Comparison of ENCODE assay signal across 3 cellular contexts in the genomic region with DNA sequence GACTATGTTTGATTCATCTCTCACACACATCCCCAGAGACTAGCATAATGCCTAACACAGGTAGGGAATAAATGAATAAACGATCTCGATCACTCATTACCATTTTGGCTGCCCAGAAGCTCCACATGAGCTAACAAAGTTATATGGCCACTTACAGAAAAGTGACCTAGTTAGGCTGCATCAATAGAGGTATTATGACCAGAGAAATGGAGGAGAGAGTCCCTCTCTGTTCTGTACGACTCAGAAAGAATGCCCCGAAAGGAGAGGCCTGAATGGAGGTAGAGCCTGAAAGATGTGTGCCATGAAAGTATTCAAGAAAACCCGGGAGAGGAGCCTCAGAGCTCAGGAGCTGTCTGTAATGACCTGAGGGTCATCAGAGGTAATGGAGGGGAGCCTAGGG.
TF ChIP-seq lines count a peak whose summit lies in the region.

No MANE protein-coding gene starts in this region.

TF ChIP-seq in SK-N-SH treated with all-trans-retinoic acid at 6 μM for 48 hours, 23 proteins besides CTCF, POLR2A, EP300 and RAD21:
- no peak for TF ChIP-seq ESRRG (CRISPR knock-in tag; IDR thresholded peaks at IDR 0.05)
- TF ChIP-seq TOX (CRISPR knock-in tag; IDR thresholded peaks at IDR 0.05; ENCODE audit: borderline replicate concordance): no peak
- TF ChIP-seq, protein P1, sequence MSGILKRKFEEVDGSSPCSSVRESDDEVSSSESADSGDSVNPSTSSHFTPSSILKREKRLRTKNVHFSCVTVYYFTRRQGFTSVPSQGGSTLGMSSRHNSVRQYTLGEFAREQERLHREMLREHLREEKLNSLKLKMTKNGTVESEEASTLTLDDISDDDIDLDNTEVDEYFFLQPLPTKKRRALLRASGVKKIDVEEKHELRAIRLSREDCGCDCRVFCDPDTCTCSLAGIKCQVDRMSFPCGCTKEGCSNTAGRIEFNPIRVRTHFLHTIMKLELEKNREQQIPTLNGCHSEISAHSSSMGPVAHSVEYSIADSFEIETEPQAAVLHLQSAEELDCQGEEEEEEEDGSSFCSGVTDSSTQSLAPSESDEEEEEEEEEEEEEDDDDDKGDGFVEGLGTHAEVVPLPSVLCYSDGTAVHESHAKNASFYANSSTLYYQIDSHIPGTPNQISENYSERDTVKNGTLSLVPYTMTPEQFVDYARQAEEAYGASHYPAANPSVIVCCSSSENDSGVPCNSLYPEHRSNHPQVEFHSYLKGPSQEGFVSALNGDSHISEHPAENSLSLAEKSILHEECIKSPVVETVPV (CRISPR knock-in tag; IDR thresholded peaks at IDR 0.05): no peak
- TF ChIP-seq, protein P2, sequence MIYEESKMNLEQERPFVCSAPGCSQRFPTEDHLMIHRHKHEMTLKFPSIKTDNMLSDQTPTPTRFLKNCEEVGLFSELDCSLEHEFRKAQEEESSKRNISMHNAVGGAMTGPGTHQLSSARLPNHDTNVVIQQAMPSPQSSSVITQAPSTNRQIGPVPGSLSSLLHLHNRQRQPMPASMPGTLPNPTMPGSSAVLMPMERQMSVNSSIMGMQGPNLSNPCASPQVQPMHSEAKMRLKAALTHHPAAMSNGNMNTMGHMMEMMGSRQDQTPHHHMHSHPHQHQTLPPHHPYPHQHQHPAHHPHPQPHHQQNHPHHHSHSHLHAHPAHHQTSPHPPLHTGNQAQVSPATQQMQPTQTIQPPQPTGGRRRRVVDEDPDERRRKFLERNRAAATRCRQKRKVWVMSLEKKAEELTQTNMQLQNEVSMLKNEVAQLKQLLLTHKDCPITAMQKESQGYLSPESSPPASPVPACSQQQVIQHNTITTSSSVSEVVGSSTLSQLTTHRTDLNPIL (CRISPR knock-in tag; IDR thresholded peaks at IDR 0.05; ENCODE audit: low read depth): no peak
- TF ChIP-seq ZNF70 (CRISPR knock-in tag; IDR thresholded peaks at IDR 0.05): peak; percentile 96
- no peak for TF ChIP-seq OSR1 (CRISPR knock-in tag; IDR thresholded peaks at IDR 0.05)
- TF ChIP-seq BACH2 (CRISPR knock-in tag; IDR thresholded peaks at IDR 0.05; ENCODE audit: borderline replicate concordance): no peak
- TF ChIP-seq ARNTL (CRISPR knock-in tag; IDR thresholded peaks at IDR 0.05; ENCODE audit: borderline replicate concordance, low read depth): no peak
- no peak for TF ChIP-seq GLIS3 (CRISPR knock-in tag; IDR thresholded peaks at IDR 0.05)

TF ChIP-seq in SK-N-SH, 30 proteins besides CTCF, POLR2A, EP300 and RAD21:
- no peak for TF ChIP-seq FOSL2 (IDR thresholded peaks at IDR 0.05; ENCODE audit: borderline replicate concordance, low read depth)
- no peak for TF ChIP-seq SIN3A (IDR thresholded peaks at IDR 0.05; ENCODE audit: borderline replicate concordance, low read depth, low read length)
- no peak for TF ChIP-seq FOXJ3 (CRISPR knock-in tag; IDR thresholded peaks at IDR 0.05)
- TF ChIP-seq YY1 (IDR thresholded peaks at IDR 0.05; ENCODE audit: low read depth): no peak
- no peak for TF ChIP-seq POLR2AphosphoS5 (IDR thresholded peaks at IDR 0.05; ENCODE audit: low read depth, low read length)
- no peak for TF ChIP-seq CHD2 (IDR thresholded peaks at IDR 0.05; ENCODE audit: low read length, partially characterized antibody)
- TF ChIP-seq SMC3 (IDR thresholded peaks at IDR 0.05; ENCODE audit: low read depth, low read length): no peak
- no peak for TF ChIP-seq FOXM1 (IDR thresholded peaks at IDR 0.05; ENCODE audit: low read depth)
- TF ChIP-seq, protein P3, sequence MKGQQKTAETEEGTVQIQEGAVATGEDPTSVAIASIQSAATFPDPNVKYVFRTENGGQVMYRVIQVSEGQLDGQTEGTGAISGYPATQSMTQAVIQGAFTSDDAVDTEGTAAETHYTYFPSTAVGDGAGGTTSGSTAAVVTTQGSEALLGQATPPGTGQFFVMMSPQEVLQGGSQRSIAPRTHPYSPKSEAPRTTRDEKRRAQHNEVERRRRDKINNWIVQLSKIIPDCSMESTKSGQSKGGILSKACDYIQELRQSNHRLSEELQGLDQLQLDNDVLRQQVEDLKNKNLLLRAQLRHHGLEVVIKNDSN (IDR thresholded peaks at IDR 0.05; ENCODE audit: borderline replicate concordance, low read depth): no peak
- TF ChIP-seq, protein P4, sequence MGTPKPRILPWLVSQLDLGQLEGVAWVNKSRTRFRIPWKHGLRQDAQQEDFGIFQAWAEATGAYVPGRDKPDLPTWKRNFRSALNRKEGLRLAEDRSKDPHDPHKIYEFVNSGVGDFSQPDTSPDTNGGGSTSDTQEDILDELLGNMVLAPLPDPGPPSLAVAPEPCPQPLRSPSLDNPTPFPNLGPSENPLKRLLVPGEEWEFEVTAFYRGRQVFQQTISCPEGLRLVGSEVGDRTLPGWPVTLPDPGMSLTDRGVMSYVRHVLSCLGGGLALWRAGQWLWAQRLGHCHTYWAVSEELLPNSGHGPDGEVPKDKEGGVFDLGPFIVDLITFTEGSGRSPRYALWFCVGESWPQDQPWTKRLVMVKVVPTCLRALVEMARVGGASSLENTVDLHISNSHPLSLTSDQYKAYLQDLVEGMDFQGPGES (IDR thresholded peaks at IDR 0.05; ENCODE audit: low read depth, low read length): no peak

TF ChIP-seq in H1, 55 proteins besides CTCF, POLR2A, EP300 and RAD21:
- no peak for TF ChIP-seq RNF2 (IDR thresholded peaks at IDR 0.05; ENCODE audit: borderline replicate concordance, low read depth, low read length, missing control alignments, poor library complexity, severe bottlenecking)
- TF ChIP-seq, protein P5, sequence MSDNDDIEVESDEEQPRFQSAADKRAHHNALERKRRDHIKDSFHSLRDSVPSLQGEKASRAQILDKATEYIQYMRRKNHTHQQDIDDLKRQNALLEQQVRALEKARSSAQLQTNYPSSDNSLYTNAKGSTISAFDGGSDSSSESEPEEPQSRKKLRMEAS (IDR thresholded peaks at IDR 0.05): no peak
- no peak for TF ChIP-seq EZH2 (IDR thresholded peaks at IDR 0.05; ENCODE audit: low read depth, low read length, severe bottlenecking)
- TF ChIP-seq RBBP5 (IDR thresholded peaks at IDR 0.05; ENCODE audit: borderline replicate concordance, low read depth, low read length): no peak
TF ChIP-seq in H1: peak in this region for 0.
